Comparison of ENCODE assay signal across 29 cellular contexts in genomic region chr14:45868863-45869262, GRCh38.
DNase-seq lines count a peak whose midpoint lies in the region; ATAC-seq and TF ChIP-seq lines count a peak whose summit lies in the region.
"Had no signal": no experiment of that assay in that cellular context is flagged by ENCODE, and none has a peak within 500 bp of the region (broad histone marks: within the 10 kb centered on the region; RNA-seq: fewer than 3 reads in every experiment).

No MANE protein-coding gene starts in this region.

- TF ChIP-seq CTCF in OCI-LY3 (IDR thresholded peaks at IDR 0.05; ENCODE audit: low read depth, low read length), result no peak
- TF ChIP-seq CTCF in gastrocnemius medialis (IDR thresholded peaks at IDR 0.05 in 4 of 5, conservative IDR thresholded peaks at IDR 0.05 in 1 of 5), result no peak

- no peaks in the 10 kb centered on the region for H3K27me3 ChIP-seq in OCI-LY3 (ENCODE audit: low read depth, low read length)
- no peaks in the 10 kb centered on the region for H3K27me3 ChIP-seq in gastrocnemius medialis
- H3K27me3 ChIP-seq: colonic mucosa had no signal

- H3K79me2 ChIP-seq in OCI-LY3 (ENCODE audit: low read length), result no peaks in the 10 kb centered on the region

- ATAC-seq in GM18867 (IDR thresholded peaks at IDR 0.05; ENCODE audit: unreplicated experiment), result peak; percentile 33
- peak; percentile 7 for ATAC-seq in GM21619 (IDR thresholded peaks at IDR 0.05; ENCODE audit: unreplicated experiment)
- peak; percentile 12 for ATAC-seq in HG03095 (IDR thresholded peaks at IDR 0.05; ENCODE audit: unreplicated experiment)
- no peak for ATAC-seq in gastrocnemius medialis
- ATAC-seq in left colon, result no peak
- ATAC-seq: activated naive CD8-positive, alpha-beta T cell treated with anti-CD3 and anti-CD28 coated beads, Interleukin-2, amount 50 U/mL, for 24 hours; HCT116; left cardiac atrium; mucosa of descending colon; natural killer cell treated with Interleukin-12 subunit alpha and Interleukin-12 subunit beta and Interleukin-15 and Interleukin-18, amount 100 ng/mL, for 72 hours; Right ventricle myocardium inferior had no signal

- intact Hi-C loops in gastrocnemius medialis (cut with DNase I; ENCODE audit: low total_unique reads), result no loop called here
- intact Hi-C loops in left colon (cut with DNase I, micrococcal nuclease), result no loop called here

- H3K9me3 ChIP-seq in OCI-LY3 (ENCODE audit: insufficient read depth, low read length) (peaks cover 23% of the 10 kb centered on the region), gastrocnemius medialis (no peaks in the 10 kb centered on the region)
- H3K9me3 ChIP-seq: colonic mucosa, SK-N-SH had no signal

- H4K20me1 ChIP-seq in OCI-LY3 (ENCODE audit: insufficient read depth, low read length), result no peaks in the 10 kb centered on the region

- peak overlapping the region; percentile 38 for H3K4me3 ChIP-seq in OCI-LY3 (ENCODE audit: low read length)
- no peak overlapping the region for H3K4me3 ChIP-seq in gastrocnemius medialis
- H3K4me3 ChIP-seq: colonic mucosa, mucosa of descending colon had no signal

- H3K4me2 ChIP-seq in OCI-LY3 (ENCODE audit: low read length), result peak overlapping the region; percentile 63
- H3K4me2 ChIP-seq: SK-N-SH had no signal

- TF ChIP-seq POLR2A in gastrocnemius medialis (IDR thresholded peaks at IDR 0.05), result no peak

- H3K9ac ChIP-seq in OCI-LY3 (ENCODE audit: low read length), result peak overlapping the region; percentile 37
- H3K9ac ChIP-seq: SK-N-SH had no signal

- H3K4me1 ChIP-seq in OCI-LY3 (ENCODE audit: low read length) (peaks cover 39% of the 10 kb centered on the region), gastrocnemius medialis (no peaks in the 10 kb centered on the region)
- H3K4me1 ChIP-seq: colonic mucosa had no signal

- no peak overlapping the region for H2AFZ ChIP-seq in OCI-LY3 (ENCODE audit: low read depth, low read length)

- DNase-seq in NCI-H345 (lab: John Stamatoyannopoulos, UW) (no peak), gastrocnemius medialis (no peak), left colon (no peak)
- DNase-seq in activated effector memory CD4-positive, alpha-beta T cell treated with Interleukin-2 at 50 U/mL for 16 hours, result no peak
- DNase-seq: activated CD4-positive, alpha-beta T cell treated with anti-CD3 and anti-CD28 coated beads, Interleukin-2, amount 50 U/mL, for 48 hours; activated CD4-positive, CD25-positive, alpha-beta regulatory T cell treated with anti-CD3 and anti-CD28 coated beads, Interleukin-2, amount 50 U/mL, for 72 hours; activated naive CD8-positive, alpha-beta T cell treated with anti-CD3 and anti-CD28 coated beads, Interleukin-2, amount 50 U/mL, for 24 hours; activated T-cell treated with anti-CD3 and anti-CD28 coated beads, Interleukin-2, amount 50 U/mL, for 48 hours; CD4-positive, alpha-beta T cell; colonic mucosa; effector CD4-positive, alpha-beta T cell; hypothalamus; left cardiac atrium; mucosa of descending colon; NCI-H1105 treated with DMSO at 0.1 percent for 48 hours; NCI-H2029; NCI-H526; NK-92 treated with Interleukin-12 subunit alpha and Interleukin-12 subunit beta, amount 100 ng/mL, for 24 hours; SK-N-SH; stimulated activated CD4-positive, alpha-beta T cell treated with anti-CD3 and anti-CD28 coated beads, Interleukin-4, amount 100 ng/mL, for 4 hours; T-helper 2 cell; trophoblast cell had no signal

- H3K27ac ChIP-seq in OCI-LY3 (ENCODE audit: low read length) (peak overlapping the region; percentile 82), gastrocnemius medialis (no peak overlapping the region)
- H3K27ac ChIP-seq: colonic mucosa had no signal

- in situ Hi-C loops in gastrocnemius medialis (cut with MboI; ENCODE audit: low sequenced_read_pairs in 4 of 4), result no loop called here

- H3K36me3 ChIP-seq in OCI-LY3 (replicated peaks; ENCODE audit: low read depth, low read length), result peaks cover 3% of the 10 kb centered on the region
- H3K36me3 ChIP-seq in gastrocnemius medialis, result no peaks in the 10 kb centered on the region
- H3K36me3 ChIP-seq: colonic mucosa had no signal

Comparison
In these comparisons a context has a peak if more than half of its experiments do, and no peak if none do; other contexts are left out.
1. ATAC-seq: peak in GM18867 (single experiment), GM21619 (single experiment) and HG03095 (single experiment); none in gastrocnemius medialis (0 of 2) and left colon (single experiment).